Comparison of ENCODE assay signal across 1 cellular context in the genomic region with DNA sequence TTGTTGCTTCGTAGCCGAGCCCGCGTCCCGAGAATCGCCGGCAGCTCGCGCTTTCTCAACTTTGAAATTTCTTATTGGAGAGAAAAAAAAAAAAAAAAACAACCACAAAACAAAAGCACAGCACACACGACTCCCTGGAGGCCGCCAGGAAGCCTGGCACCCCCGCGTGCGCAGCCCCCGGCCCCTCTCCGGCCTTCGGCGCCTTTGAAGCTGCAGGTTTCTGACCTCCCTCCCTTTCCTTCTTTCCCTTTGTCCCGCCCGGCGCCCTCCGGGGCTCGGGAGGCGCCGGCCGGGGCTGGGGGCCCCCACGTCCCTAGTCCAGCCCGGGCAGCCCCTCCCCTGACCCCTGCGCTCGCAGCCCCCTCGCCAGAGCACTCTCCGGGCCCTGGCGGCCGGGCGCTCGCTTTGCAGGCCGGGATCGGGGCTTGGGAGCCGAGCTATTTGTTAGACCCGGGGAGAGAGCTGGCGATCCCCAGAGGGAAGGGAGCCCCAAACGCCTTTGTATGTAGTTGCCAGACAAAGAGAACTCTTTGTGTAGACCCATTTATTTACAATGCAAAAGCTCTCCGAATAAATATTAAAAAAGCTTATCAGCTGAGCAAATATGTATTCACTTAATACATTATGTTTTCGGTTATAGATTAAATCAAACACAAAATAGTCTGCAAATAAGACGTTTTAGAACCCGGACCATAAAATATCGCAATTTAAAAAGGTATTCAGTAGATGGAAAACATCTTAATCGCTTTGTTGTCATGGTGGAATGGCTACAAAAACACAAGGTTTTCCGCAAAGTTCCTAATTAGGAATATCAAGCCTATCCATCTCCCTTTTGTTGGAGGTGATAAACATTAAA.
A peak's percentile ranks its signal among the peaks of the same experiment; 100 is the strongest.
TF ChIP-seq lines count a peak whose summit lies in the region.

No MANE protein-coding gene starts in this region.

TF ChIP-seq in HEK293, 187 proteins besides CTCF, POLR2A, EP300 and RAD21 (continued from another document):
- TF ChIP-seq IKZF3 (tag by site-specific recombination; IDR thresholded peaks at IDR 0.05), result peak; percentile 44; the same call in 1 of the 2 replicates
